7 cellular contexts compared by ENCODE assay signal in genomic region chr6:106701201-106701600, GRCh38.
DNase-seq lines count a peak whose midpoint lies in the region; ATAC-seq and TF ChIP-seq lines count a peak whose summit lies in the region.
"Not testable (repeated sequence)": the region's sequence is repeated elsewhere in the genome, so short reads cannot be mapped to it uniquely, and the experiment has no call there.

No MANE protein-coding gene starts in this region.

- not testable (repeated sequence) for H3K27me3 Mint-ChIP-seq in GM23338 (ENCODE audit: insufficient read depth, low read depth, poor library complexity); memory B cell

- not testable (repeated sequence) for H2AK5ac ChIP-seq in trophoblast cell (ENCODE audit: low read length)

- not testable (repeated sequence) for TF ChIP-seq CTCF in GM23338 (conservative IDR thresholded peaks at IDR 0.05; ENCODE audit: low read depth in 2 of 2); Loucy (conservative IDR thresholded peaks at IDR 0.05; ENCODE audit: low read length); OCI-LY7 (conservative IDR thresholded peaks at IDR 0.05; ENCODE audit: low read length); body of pancreas (IDR thresholded peaks at IDR 0.05)

- POLR2A ChIA-PET in OCI-LY7 (lab: Charles Lee) = interaction anchor here (0.6 to 5.5 kb wide), 13 partner anchors 14 to 353 kb away, joined by 3 to 64 read pairs (median 5); no protein-coding TSS in a partner anchor

- H3K36me3 Mint-ChIP-seq in GM23338 (ENCODE audit: low read depth) = peaks cover 22% of the 10 kb centered on the region
- not testable (repeated sequence) for H3K36me3 Mint-ChIP-seq in memory B cell

- H3K9me3 ChIP-seq in BLaER1 treated with 17β-estradiol and CSF1 and Interleukin-3, amounts not matched to agents 10 nM and 100 nM (replicated peaks in 1 of 11) = peaks cover 21 to 28% (median 23%) of the 10 kb centered on the region in 11 experiments
- H3K9me3 ChIP-seq in Loucy (ENCODE audit: insufficient read depth, low read depth, low read length); body of pancreas; trophoblast cell (ENCODE audit: insufficient read depth, low read depth, low read length): not testable (repeated sequence)
- peaks cover 21% of the 10 kb centered on the region for H3K9me3 ChIP-seq in OCI-LY7 (ENCODE audit: low read length)

- WGBS in body of pancreas, 2 donors = 88 to 97% methylated on average over 3 of the region's 3 CpGs
- no CpG with 5 or more reads among the region's 3 CpGs for WGBS in trophoblast cell (ENCODE audit: extremely low coverage, insufficient coverage, insufficient read length)

- H3K27ac Mint-ChIP-seq in GM23338 = not testable (repeated sequence)
- H3K27ac Mint-ChIP-seq in memory B cell = peak overlapping the region; percentile 97

- not testable (repeated sequence) for H4K20me1 ChIP-seq in BLaER1 treated with 17β-estradiol and CSF1 and Interleukin-3, amounts not matched to agents 10 nM and 100 nM; GM23338 (replicated peaks; ENCODE audit: insufficient read depth); Loucy (ENCODE audit: insufficient read depth, low read length, poor library complexity, severe bottlenecking); OCI-LY7 (ENCODE audit: insufficient read depth, low read length)

- H3K4ac ChIP-seq in trophoblast cell (ENCODE audit: low read depth, low read length) = not testable (repeated sequence)

- peak overlapping the region in 1 of 11 experiments; percentile 80; a peak in 3 of 22 replicates for H3K9ac ChIP-seq in BLaER1 treated with 17β-estradiol and CSF1 and Interleukin-3, amounts not matched to agents 10 nM and 100 nM
- peak overlapping the region; percentile 65 for H3K9ac ChIP-seq in Loucy (ENCODE audit: low read depth, low read length, poor library complexity, severe bottlenecking)
- not testable (repeated sequence) for H3K9ac ChIP-seq in trophoblast cell (ENCODE audit: low read length)

- H4K91ac ChIP-seq in trophoblast cell (ENCODE audit: low read depth, low read length) = not testable (repeated sequence)

- not testable (repeated sequence) for H3K79me2 ChIP-seq in GM23338 (replicated peaks; ENCODE audit: insufficient read depth); Loucy (ENCODE audit: insufficient read depth, low read length); OCI-LY7 (ENCODE audit: insufficient read depth, low read depth, low read length); trophoblast cell (ENCODE audit: control insufficient read depth, insufficient read depth, low read length, poor library complexity)

- H3K27ac ChIP-seq in BLaER1 treated with 17β-estradiol and CSF1 and Interleukin-3, amounts not matched to agents 10 nM and 100 nM = peak overlapping the region in 6 of 11 experiments; percentile 42 to 90 (median 70); a peak in 9 of 22 replicates
- H3K27ac ChIP-seq in GM23338 (ENCODE audit: low read depth); trophoblast cell (ENCODE audit: low read depth, low read length): not testable (repeated sequence)
- H3K27ac ChIP-seq in OCI-LY7 (ENCODE audit: low read depth, low read length, poor library complexity, severe bottlenecking) (peak overlapping the region; percentile 99), body of pancreas (peak overlapping the region; percentile 83 to 94 (median 87))

- H3K36me3 ChIP-seq in BLaER1 treated with 17β-estradiol and CSF1 and Interleukin-3, amounts not matched to agents 10 nM and 100 nM = peaks cover 0 to 15% (median 3%) of the 10 kb centered on the region in 11 experiments; a peak in 5 of 22 replicates
- not testable (repeated sequence) for H3K36me3 ChIP-seq in GM23338 (ENCODE audit: insufficient read depth); Loucy (ENCODE audit: insufficient read depth, low read length); body of pancreas (replicated peaks in 1 of 2; ENCODE audit: insufficient read depth in 1 of 2, low read depth in 2 of 2); trophoblast cell (ENCODE audit: control insufficient read depth in 1 of 2, insufficient read depth in 2 of 2, low read length in 2 of 2)
- H3K36me3 ChIP-seq in OCI-LY7 (ENCODE audit: insufficient read depth, low read length) = peaks cover 19% of the 10 kb centered on the region

- not testable (repeated sequence) for ATAC-seq in GM23338; body of pancreas; memory B cell (ENCODE audit: low read depth)

- H3K27me3 ChIP-seq in BLaER1 treated with 17β-estradiol and CSF1 and Interleukin-3, amounts not matched to agents 10 nM and 100 nM; GM23338 (ENCODE audit: insufficient read depth); Loucy (ENCODE audit: insufficient read depth, low read length, poor library complexity, severe bottlenecking); body of pancreas; trophoblast cell (ENCODE audit: insufficient read depth, low read length): not testable (repeated sequence)

- H3K4me1 Mint-ChIP-seq in GM23338 (peaks cover 11% of the 10 kb centered on the region), memory B cell (peaks cover 61% of the 10 kb centered on the region)

- peak overlapping the region in 9 of 11 experiments; percentile 65 to 92 (median 85); a peak in 17 of 22 replicates for H3K4me2 ChIP-seq in BLaER1 treated with 17β-estradiol and CSF1 and Interleukin-3, amounts not matched to agents 10 nM and 100 nM
- H3K4me2 ChIP-seq in GM23338 (0 out of 2 replicates have a peak overlapping the region, but pooled peaks have one; percentile 56), Loucy (ENCODE audit: low read depth, low read length, poor library complexity, severe bottlenecking) (peak overlapping the region; percentile 75), OCI-LY7 (ENCODE audit: low read length) (peak overlapping the region; percentile 85)
- H3K4me2 ChIP-seq in trophoblast cell (ENCODE audit: low read length) = not testable (repeated sequence)

- CTCF ChIA-PET in OCI-LY7 (lab: Charles Lee; ENCODE audit: unreplicated experiment) = not testable (repeated sequence)

- not testable (repeated sequence) for H2BK5ac ChIP-seq in trophoblast cell (ENCODE audit: low read depth, low read length, poor library complexity)

- H3K14ac ChIP-seq in trophoblast cell (ENCODE audit: low read length) = not testable (repeated sequence)

- not testable (repeated sequence) for H3K18ac ChIP-seq in trophoblast cell (ENCODE audit: low read length)

- not testable (repeated sequence) for H4K12ac ChIP-seq in trophoblast cell (ENCODE audit: low read depth, low read length)

- H4K8ac ChIP-seq in trophoblast cell (ENCODE audit: low read depth, low read length) = not testable (repeated sequence)

- not testable (repeated sequence) for H3K9me2 ChIP-seq in GM23338 (ENCODE audit: insufficient read depth); Loucy (replicated peaks; ENCODE audit: low read depth, low read length); OCI-LY7 (ENCODE audit: insufficient read depth, low read length)

- peak overlapping the region; percentile 80 for H2AFZ ChIP-seq in GM23338
- H2AFZ ChIP-seq in Loucy (ENCODE audit: low read length) = 0 out of 2 replicates have a peak overlapping the region, but pooled peaks have one; percentile 86
- H2AFZ ChIP-seq in OCI-LY7 (ENCODE audit: low read length) = peak overlapping the region; percentile 65; the same call in 1 of the 2 replicates
- H2AFZ ChIP-seq in trophoblast cell (ENCODE audit: insufficient read depth, low read length, poor library complexity) = not testable (repeated sequence)

- not testable (repeated sequence) for DNase-seq in GM23338 (ENCODE audit: low spot score); OCI-LY7 (ENCODE audit: low spot score); body of pancreas; memory B cell (ENCODE audit: low spot score in 2 of 2)
- peak; percentile 62 to 82 for DNase-seq in trophoblast cell

- peaks cover 12 to 100% (median 73%) of the 10 kb centered on the region in 10 experiments for H3K4me1 ChIP-seq in BLaER1 treated with 17β-estradiol and CSF1 and Interleukin-3, amounts not matched to agents 10 nM and 100 nM
- peaks cover 12% of the 10 kb centered on the region for H3K4me1 ChIP-seq in GM23338 (ENCODE audit: insufficient read depth)
- peaks cover 46% of the 10 kb centered on the region for H3K4me1 ChIP-seq in Loucy (ENCODE audit: insufficient read depth, low read length, poor library complexity, severe bottlenecking)
- peaks cover 78% of the 10 kb centered on the region for H3K4me1 ChIP-seq in OCI-LY7 (ENCODE audit: insufficient read depth, low read length, poor library complexity, severe bottlenecking)
- peaks cover 39% of the 10 kb centered on the region for H3K4me1 ChIP-seq in body of pancreas
- H3K4me1 ChIP-seq in trophoblast cell (ENCODE audit: control insufficient read depth in 1 of 2, insufficient read depth in 2 of 2, low read length in 2 of 2) = not testable (repeated sequence)

- H3K23ac ChIP-seq in trophoblast cell (ENCODE audit: low read length) = not testable (repeated sequence)

- H3F3A ChIP-seq in GM23338 (replicated peaks; ENCODE audit: low read depth) = not testable (repeated sequence)
- H3F3A ChIP-seq in Loucy (ENCODE audit: low read depth) = peaks cover 10% of the 10 kb centered on the region; the same call in 1 of the 2 replicates

- intact Hi-C loops in OCI-LY7 (cut with micrococcal nuclease; ENCODE audit: unreplicated experiment) = loop anchor here (5.0 kb wide), 3 partner anchors 94 to 416 kb away; partner anchors contain the start of gene BEND3
- intact Hi-C loops in body of pancreas (cut with DNase I) = not testable (repeated sequence)

- not testable (repeated sequence) for TF ChIP-seq POLR2A in body of pancreas (IDR thresholded peaks at IDR 0.05)

- not testable (repeated sequence) for H3K79me1 ChIP-seq in trophoblast cell (ENCODE audit: low read length)

- H2BK12ac ChIP-seq in trophoblast cell (ENCODE audit: low read length) = not testable (repeated sequence)

- not testable (repeated sequence) for H3K4me3 Mint-ChIP-seq in GM23338, memory B cell

- H2BK120ac ChIP-seq in trophoblast cell (ENCODE audit: insufficient read depth, low read length, poor library complexity) = not testable (repeated sequence)

- H3K9me3 Mint-ChIP-seq in GM23338 = peaks cover 28% of the 10 kb centered on the region
- H3K9me3 Mint-ChIP-seq in memory B cell = not testable (repeated sequence)

- BruUV-seq in OCI-LY7 (replicated peaks; lab: Mats Ljungman, UMichigan) = not testable (repeated sequence)

- peak overlapping the region in 2 of 10 experiments; percentile 40 to 54; a peak in 3 of 20 replicates for H3K4me3 ChIP-seq in BLaER1 treated with 17β-estradiol and CSF1 and Interleukin-3, amounts not matched to agents 10 nM and 100 nM
- H3K4me3 ChIP-seq in GM23338; Loucy (ENCODE audit: low read length, poor library complexity, severe bottlenecking); body of pancreas; trophoblast cell (ENCODE audit: low read depth, low read length): not testable (repeated sequence)
- peak overlapping the region; percentile 51 for H3K4me3 ChIP-seq in OCI-LY7 (ENCODE audit: low read depth, low read length, poor library complexity, severe bottlenecking)
